21 cellular contexts compared by ENCODE assay signal in genomic region chr2:202757339-202757738, GRCh38.
"Had no signal": no experiment of that assay in that cellular context is flagged by ENCODE, and none has a peak within 500 bp of the region (broad histone marks: within the 10 kb centered on the region; RNA-seq: fewer than 3 reads in every experiment).

No MANE protein-coding gene starts in this region.

- H3K4me3 ChIP-seq: ascending aorta, breast epithelium, esophagus muscularis mucosa, lower lobe of right lung, spleen, tibial artery, uterus had no signal

- H3K36me3 ChIP-seq: breast epithelium, uterus had no signal

- H3K27me3 ChIP-seq: ascending aorta, breast epithelium, esophagus muscularis mucosa, spleen, tibial artery, uterus had no signal

- H3K9me3 ChIP-seq: ascending aorta, breast epithelium, esophagus muscularis mucosa, lower lobe of right lung, tibial artery, uterus had no signal

- H3K27ac ChIP-seq: ascending aorta, breast epithelium, esophagus muscularis mucosa, lower lobe of right lung, spleen, tibial artery, uterus, WERI-Rb-1 had no signal

- H3K4me1 ChIP-seq: ascending aorta, breast epithelium, tibial artery, uterus had no signal

- H3K27ac Mint-ChIP-seq: nephron had no signal

- DNase-seq: activated CD4-positive, alpha-beta T cell treated with anti-CD3 and anti-CD28 coated beads for 1 hour; activated CD8-positive, alpha-beta memory T cell treated with anti-CD3 and anti-CD28 coated beads for 24 hours; activated CD8-positive, alpha-beta memory T cell treated with anti-CD3 and anti-CD28 coated beads, Interleukin-2, amount 50 U/mL, for 48 hours; activated gamma-delta T cell treated with Interleukin-2 at 50 U/mL for 16 hours; cerebellar nuclear complex; cortex of kidney; lower lobe of right lung; posterior cingulate gyrus; retina; stimulated activated CD8-positive, alpha-beta memory T cell treated with anti-CD3 and anti-CD28 coated beads, Interleukin-4, amount 100 ng/mL, for 48 hours; stimulated activated naive CD4-positive, alpha-beta T cell; SW 1271; T-helper 2 cell; tibial artery; uterus; WERI-Rb-1 had no signal

- H3K4me3 Mint-ChIP-seq: nephron had no signal
